ENCODE assay signal across 27 cellular contexts in the genomic region with DNA sequence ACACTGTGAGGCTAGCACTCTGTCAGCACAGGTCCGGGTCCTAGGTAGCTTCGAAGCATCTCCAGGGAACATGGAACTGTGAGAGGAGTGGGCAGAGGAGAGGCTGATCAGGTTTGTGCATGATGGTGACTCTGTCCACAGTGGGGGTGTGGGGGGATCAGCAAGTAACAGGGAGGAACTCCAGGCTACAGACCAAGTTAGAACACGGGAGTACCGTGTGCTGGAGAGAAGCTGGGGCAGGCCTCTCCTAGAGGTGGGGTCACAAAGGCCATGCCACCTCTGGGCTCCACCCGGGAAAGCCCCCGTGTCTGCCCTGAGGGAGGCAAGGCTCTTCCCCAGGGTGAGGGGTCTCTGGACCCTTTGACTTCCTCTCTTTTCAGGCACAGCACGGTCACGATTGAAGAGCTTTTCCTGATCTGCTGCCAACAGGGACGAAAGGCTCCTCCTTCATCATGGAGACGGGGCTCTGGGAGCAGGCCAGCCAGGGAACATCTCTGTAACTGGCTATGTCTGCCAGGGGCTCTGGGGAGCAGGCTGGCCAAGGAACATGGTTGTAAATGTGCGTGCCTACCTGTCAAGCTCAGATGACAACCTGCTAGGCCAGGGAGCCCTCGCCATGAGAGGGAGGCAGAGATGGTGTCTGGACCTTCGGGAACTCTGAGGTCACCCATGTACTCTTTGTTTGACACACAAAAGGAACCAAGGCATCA.
"Had no signal": no experiment of that assay in that cellular context is flagged by ENCODE, and none has a peak within 500 bp of the region (broad histone marks: within the 10 kb centered on the region; RNA-seq: fewer than 3 reads in every experiment).

No MANE protein-coding gene starts in this region.

- DNase-seq: activated B cell treated with CpG ODN at 0.5 μM for 24 hours; activated CD4-positive, alpha-beta T cell treated with anti-CD3 and anti-CD28 coated beads for 1 hour; activated CD4-positive, alpha-beta T cell treated with anti-CD3 and anti-CD28 coated beads, Interleukin-2, amount 10 ng/mL, durations not matched to agents 24 days and 14 days; activated CD4-positive, alpha-beta T cell treated with anti-CD3 and anti-CD28 coated beads, Interleukin-2, amount 50 U/mL, for 48 hours; activated CD8-positive, alpha-beta memory T cell treated with anti-CD3 and anti-CD28 coated beads, Interleukin-2, amount 10 ng/mL, durations not matched to agents 7 days and 5 days; activated effector memory CD4-positive, alpha-beta T cell treated with Interleukin-2 at 50 U/mL for 16 hours; activated naive CD4-positive, alpha-beta T cell; activated T-cell treated with anti-CD3 and anti-CD28 coated beads, Interleukin-2, amount 50 U/mL, for 24 hours; body of pancreas; central memory CD4-positive, alpha-beta T cell; MV-4-11; NCI-H1105; NCI-H1436; NCI-H1694 treated with DMSO at 0.1 percent for 48 hours; NCI-H2029 treated with DMSO at 0.1 percent for 48 hours; NCI-H510A treated with DMSO at 0.1 percent for 48 hours; NCI-H69; PC-3; T-cell; T-helper 2 cell; T1000 had no signal

- ATAC-seq: activated CD8-positive, alpha-beta memory T cell treated with anti-CD3 and anti-CD28 coated beads, Interleukin-2, amount 10 ng/mL, durations not matched to agents 7 days and 5 days; body of pancreas; PC-3; T-cell had no signal

- H3K27me3 Mint-ChIP-seq: activated CD4-positive, alpha-beta T cell treated with anti-CD3 and anti-CD28 coated beads, Interleukin-2, amount 10 ng/mL, durations not matched to agents 24 days and 14 days; activated CD8-positive, alpha-beta memory T cell treated with anti-CD3 and anti-CD28 coated beads, Interleukin-2, amount 10 ng/mL, durations not matched to agents 7 days and 5 days; activated naive CD4-positive, alpha-beta T cell treated with anti-CD3 and anti-CD28 coated beads, Interleukin-2, amount 50 U/mL, for 24 hours had no signal

- H3K27me3 ChIP-seq: ascending aorta, body of pancreas had no signal

- FAIRE-seq: bronchial epithelial cell, TTC549 had no signal

- H3K9me3 ChIP-seq: ascending aorta, body of pancreas had no signal

- H3K36me3 ChIP-seq: ascending aorta had no signal

- H3K27ac ChIP-seq: ascending aorta, body of pancreas, SK-N-MC had no signal

- H3K9me3 Mint-ChIP-seq: activated B cell treated with CpG ODN at 0.5 μM for 24 hours; activated CD4-positive, alpha-beta T cell treated with anti-CD3 and anti-CD28 coated beads, Interleukin-2, amount 10 ng/mL, durations not matched to agents 24 days and 14 days; activated naive CD4-positive, alpha-beta T cell treated with anti-CD3 and anti-CD28 coated beads, Interleukin-2, amount 50 U/mL, for 24 hours; activated T-cell treated with anti-CD3 and anti-CD28 coated beads, Interleukin-2, amount 50 U/mL, for 24 hours; activated T-helper 1 cell treated with anti-CD3 and anti-CD28 coated beads, Interleukin-12 subunit alpha, Interleukin-12 subunit beta, Interleukin-2, Interleukin-4 antibody, amounts not matched to agents 30 ng/mL and 10 ng/mL and 1 ng/mL, durations not matched to agents 14 hours and 24 hours and 36 hours; T-cell had no signal

- H3K4me1 Mint-ChIP-seq: activated B cell treated with CpG ODN at 0.5 μM for 24 hours; activated CD4-positive, alpha-beta T cell treated with anti-CD3 and anti-CD28 coated beads, Interleukin-2, amount 10 ng/mL, durations not matched to agents 24 days and 14 days; activated CD8-positive, alpha-beta memory T cell treated with anti-CD3 and anti-CD28 coated beads, Interleukin-2, amount 10 ng/mL, durations not matched to agents 7 days and 5 days; activated naive CD4-positive, alpha-beta T cell treated with anti-CD3 and anti-CD28 coated beads, Interleukin-2, amount 50 U/mL, for 24 hours; T-cell had no signal

- H3K4me1 ChIP-seq: ascending aorta, body of pancreas had no signal

- H3K36me3 Mint-ChIP-seq: activated CD8-positive, alpha-beta memory T cell treated with anti-CD3 and anti-CD28 coated beads, Interleukin-2, amount 10 ng/mL, durations not matched to agents 7 days and 5 days; activated naive CD4-positive, alpha-beta T cell treated with anti-CD3 and anti-CD28 coated beads, Interleukin-2, amount 50 U/mL, for 24 hours; T-cell had no signal

- H3K4me3 Mint-ChIP-seq: activated B cell treated with CpG ODN at 0.5 μM for 24 hours; activated CD4-positive, alpha-beta T cell treated with anti-CD3 and anti-CD28 coated beads, Interleukin-2, amount 10 ng/mL, durations not matched to agents 24 days and 14 days; activated CD8-positive, alpha-beta memory T cell treated with anti-CD3 and anti-CD28 coated beads, Interleukin-2, amount 10 ng/mL, durations not matched to agents 7 days and 5 days; activated naive CD4-positive, alpha-beta T cell treated with anti-CD3 and anti-CD28 coated beads, Interleukin-2, amount 50 U/mL, for 24 hours; activated T-cell treated with anti-CD3 and anti-CD28 coated beads, Interleukin-2, amount 50 U/mL, for 24 hours; activated T-helper 1 cell treated with anti-CD3 and anti-CD28 coated beads, Interleukin-12 subunit alpha, Interleukin-12 subunit beta, Interleukin-2, Interleukin-4 antibody, amounts not matched to agents 30 ng/mL and 10 ng/mL and 1 ng/mL, durations not matched to agents 14 hours and 24 hours and 36 hours; T-cell had no signal

- H3K4me3 ChIP-seq: ascending aorta, body of pancreas, SK-N-MC had no signal

- H3K27ac Mint-ChIP-seq: activated B cell treated with CpG ODN at 0.5 μM for 24 hours; activated CD4-positive, alpha-beta T cell treated with anti-CD3 and anti-CD28 coated beads, Interleukin-2, amount 10 ng/mL, durations not matched to agents 24 days and 14 days; activated CD8-positive, alpha-beta memory T cell treated with anti-CD3 and anti-CD28 coated beads, Interleukin-2, amount 10 ng/mL, durations not matched to agents 7 days and 5 days; activated naive CD4-positive, alpha-beta T cell treated with anti-CD3 and anti-CD28 coated beads, Interleukin-2, amount 50 U/mL, for 24 hours; activated T-cell treated with anti-CD3 and anti-CD28 coated beads, Interleukin-2, amount 50 U/mL, for 24 hours; activated T-helper 1 cell treated with anti-CD3 and anti-CD28 coated beads, Interleukin-12 subunit alpha, Interleukin-12 subunit beta, Interleukin-2, Interleukin-4 antibody, amounts not matched to agents 30 ng/mL and 10 ng/mL and 1 ng/mL, durations not matched to agents 14 hours and 24 hours and 36 hours; T-cell had no signal
